16 cellular contexts compared by ENCODE assay signal in the genomic region with DNA sequence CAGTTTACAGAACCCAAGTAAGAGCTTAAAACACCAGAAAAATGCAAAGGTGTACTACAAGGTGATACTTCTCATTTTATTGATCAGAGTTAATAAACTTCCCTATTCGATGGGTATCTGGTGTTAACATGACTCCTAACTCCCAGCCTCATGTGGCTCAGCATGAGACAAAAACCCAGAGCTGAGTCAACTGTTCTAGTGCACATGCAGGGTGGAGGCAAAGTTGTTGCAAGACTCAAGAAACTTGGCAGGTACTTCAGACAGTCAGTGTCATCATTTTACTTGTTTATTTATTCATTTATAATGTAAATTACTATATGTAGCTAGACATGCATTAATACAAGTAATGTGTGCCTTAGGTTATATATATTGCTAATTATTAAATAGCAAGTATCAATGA.
DNase-seq lines count a peak whose midpoint lies in the region; ATAC-seq, FAIRE-seq and TF ChIP-seq lines count a peak whose summit lies in the region.
"Had no signal": no experiment of that assay in that cellular context is flagged by ENCODE, and none has a peak within 500 bp of the region (broad histone marks: within the 10 kb centered on the region; RNA-seq: fewer than 3 reads in every experiment).

No MANE protein-coding gene starts in this region.

- DNase-seq in ELR (ENCODE audit: low read depth) (peak; percentile 86), OCI-M1 (lab: John Stamatoyannopoulos, UW) (peak; percentile 23), epithelial cell of esophagus (ENCODE audit: low read depth) (peak; percentile 96), myocyte (ENCODE audit: low read depth) (peak; percentile 6), MM.1S (no peak), pancreas (no peak), dorsolateral prefrontal cortex (no peak)
- DNase-seq: activated CD8-positive, alpha-beta T cell treated with anti-CD3 and anti-CD28 coated beads, Interleukin-2, amount 10 ng/mL, durations not matched to agents 7 days and 5 days; kidney; NCI-H748 treated with DMSO at 0.1 percent for 48 hours; T-helper 1 cell had no signal

- no peaks in the 10 kb centered on the region for H3K9me2 ChIP-seq in MM.1S (replicated peaks; ENCODE audit: insufficient read depth, low read length)

- H4K20me1 ChIP-seq in MM.1S (ENCODE audit: insufficient read depth, low read length): no peaks in the 10 kb centered on the region
- H4K20me1 ChIP-seq: BLaER1 treated with 17β-estradiol and CSF1 and Interleukin-3, amounts not matched to agents 10 nM and 100 nM had no signal

- TF ChIP-seq CTCF in epithelial cell of esophagus (IDR thresholded peaks at IDR 0.05; ENCODE audit: insufficient read depth, low read depth, low read length, missing control alignments) (no peak), MM.1S (IDR thresholded peaks at IDR 0.05; ENCODE audit: low read length) (no peak), pancreas (IDR thresholded peaks at IDR 0.05) (no peak), dorsolateral prefrontal cortex (IDR thresholded peaks at IDR 0.05 in 54 of 56, conservative IDR thresholded peaks at IDR 0.05 in 2 of 56; ENCODE audit: low read depth in 1 of 56, partially characterized antibody in 56 of 56) (no peak)

- FAIRE-seq in pancreas (lab: Jason Lieb, UNC): no peak
- FAIRE-seq: kidney had no signal

- 17 to 20% methylated on average over 1 of the region's 1 CpG for WGBS in pancreas, 2 donors

- intact Hi-C loops in pancreas (cut with DNase I) (no loop called here), dorsolateral prefrontal cortex (cut with DNase I) (no loop called here)

- H3K27me3 ChIP-seq in MM.1S (replicated peaks; ENCODE audit: insufficient read depth, low read length): no peaks in the 10 kb centered on the region
- no peaks in the 10 kb centered on the region for H3K27me3 ChIP-seq in pancreas
- H3K27me3 ChIP-seq in dorsolateral prefrontal cortex: no peaks in the 10 kb centered on the region
- H3K27me3 ChIP-seq: BLaER1 treated with 17β-estradiol and CSF1 and Interleukin-3, amounts not matched to agents 10 nM and 100 nM; neutrophil; tibial nerve had no signal

- H2AFZ ChIP-seq in MM.1S (ENCODE audit: low read length): no peak overlapping the region

- H3K4me2 ChIP-seq in MM.1S (ENCODE audit: low read depth, low read length): no peak overlapping the region
- H3K4me2 ChIP-seq: BLaER1 treated with 17β-estradiol and CSF1 and Interleukin-3, amounts not matched to agents 10 nM and 100 nM had no signal

- H3K9ac ChIP-seq in MM.1S (ENCODE audit: low read length): no peak overlapping the region
- H3K9ac ChIP-seq: BLaER1 treated with 17β-estradiol and CSF1 and Interleukin-3, amounts not matched to agents 10 nM and 100 nM had no signal

- H3K9me3 ChIP-seq in MM.1S (replicated peaks; ENCODE audit: insufficient read depth, low read length) (no peaks in the 10 kb centered on the region), pancreas (no peaks in the 10 kb centered on the region)
- H3K9me3 ChIP-seq: BLaER1 treated with 17β-estradiol and CSF1 and Interleukin-3, amounts not matched to agents 10 nM and 100 nM; neutrophil; tibial nerve had no signal

- H3K4me3 ChIP-seq in epithelial cell of esophagus (ENCODE audit: low read length) (no peak overlapping the region), MM.1S (ENCODE audit: low read length) (no peak overlapping the region), pancreas (no peak overlapping the region), dorsolateral prefrontal cortex (no peak overlapping the region)
- H3K4me3 ChIP-seq: BLaER1 treated with 17β-estradiol and CSF1 and Interleukin-3, amounts not matched to agents 10 nM and 100 nM; tibial nerve had no signal

- no peaks in the 10 kb centered on the region for H3K79me2 ChIP-seq in MM.1S (ENCODE audit: low read length)

- no peak overlapping the region for H3K27ac ChIP-seq in MM.1S (ENCODE audit: low read length)
- no peak overlapping the region for H3K27ac ChIP-seq in pancreas
- H3K27ac ChIP-seq in dorsolateral prefrontal cortex: no peak overlapping the region
- H3K27ac ChIP-seq: BLaER1 treated with 17β-estradiol and CSF1 and Interleukin-3, amounts not matched to agents 10 nM and 100 nM; neutrophil; tibial nerve; VCaP had no signal

- no peaks in the 10 kb centered on the region for H3F3A ChIP-seq in MM.1S (ENCODE audit: insufficient read depth, low read length)

- ATAC-seq in GM21529 (IDR thresholded peaks at IDR 0.05; ENCODE audit: unreplicated experiment) (no peak), pancreas (no peak)
- ATAC-seq: activated CD8-positive, alpha-beta T cell treated with anti-CD3 and anti-CD28 coated beads, Interleukin-2, amount 10 ng/mL, durations not matched to agents 7 days and 5 days had no signal

- H3K36me3 ChIP-seq in MM.1S (replicated peaks; ENCODE audit: insufficient read depth, low read length) (no peaks in the 10 kb centered on the region), pancreas (no peaks in the 10 kb centered on the region)
- H3K36me3 ChIP-seq: BLaER1 treated with 17β-estradiol and CSF1 and Interleukin-3, amounts not matched to agents 10 nM and 100 nM; neutrophil; tibial nerve had no signal

- H3K4me1 ChIP-seq in MM.1S (ENCODE audit: low read length) (no peaks in the 10 kb centered on the region; the same call in 1 of the 2 replicates), pancreas (no peaks in the 10 kb centered on the region)
- H3K4me1 ChIP-seq: tibial nerve had no signal

Comparison
In these comparisons a context has a peak if more than half of its experiments do, and no peak if none do; other contexts are left out.
1. DNase-seq: peak in ELR (single experiment), OCI-M1 (single experiment), epithelial cell of esophagus (single experiment) and myocyte (single experiment); none in MM.1S (single experiment), pancreas (0 of 6) and dorsolateral prefrontal cortex (0 of 10).